15 cellular contexts compared by ENCODE assay signal in the genomic region with DNA sequence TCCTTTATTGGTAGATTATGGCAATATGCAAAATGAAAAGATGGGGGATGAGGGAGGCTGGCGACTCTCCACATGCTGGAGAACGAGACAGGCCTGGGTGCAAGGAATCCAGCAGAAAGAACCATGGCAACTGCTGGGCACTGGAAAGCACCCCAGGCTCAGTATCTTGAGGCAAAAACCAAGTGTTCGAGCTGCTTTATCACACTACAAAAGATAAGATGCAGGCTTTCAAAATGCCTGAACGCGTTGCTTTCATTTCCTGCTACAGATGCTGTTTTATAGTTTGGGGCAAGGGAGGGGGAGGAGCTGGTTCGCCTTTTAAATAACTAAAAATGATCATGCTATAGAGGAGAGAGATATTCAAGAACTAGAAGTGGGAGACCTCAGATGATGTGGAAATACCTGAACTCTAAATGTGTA. TPM values are rescaled to one million over a fixed set of nuclear protein-coding genes. Genes with fewer than 3 reads are reported as not detected.
DNase-seq lines count a peak whose midpoint lies in the region; ATAC-seq and TF ChIP-seq lines count a peak whose summit lies in the region.
"Had no signal": no experiment of that assay in that cellular context is flagged by ENCODE, and none has a peak within 500 bp of the region (broad histone marks: within the 10 kb centered on the region; RNA-seq: fewer than 3 reads in every experiment).

No MANE protein-coding gene starts in this region.

- intact Hi-C loops in activated naive CD4-positive, alpha-beta T cell treated with anti-CD3 and anti-CD28 coated beads for 36 hours (cut with micrococcal nuclease), result loop anchor here (1.0 kb wide), 1 partner anchor 21 kb away; no protein-coding TSS in a partner anchor
- intact Hi-C loops in dorsolateral prefrontal cortex (cut with DNase I), result no loop called here

- H3K36me3 Mint-ChIP-seq in activated naive CD4-positive, alpha-beta T cell treated with anti-CD3 and anti-CD28 coated beads for 36 hours (ENCODE audit: low read depth), result peaks cover 30% of the 10 kb centered on the region
- peaks cover 12% of the 10 kb centered on the region for H3K36me3 Mint-ChIP-seq in chondrocyte (ENCODE audit: low read depth)

- peak; percentile 51 for ATAC-seq in stimulated activated naive CD8-positive, alpha-beta T cell treated with anti-CD3 and anti-CD28 coated beads, Interleukin-15, amount 100 ng/mL, for 72 hours

- H3K79me2 ChIP-seq in SU-DHL-6 (ENCODE audit: insufficient read depth, low read length), result peaks cover 61% of the 10 kb centered on the region

- H3K27me3 Mint-ChIP-seq in activated naive CD4-positive, alpha-beta T cell treated with anti-CD3 and anti-CD28 coated beads for 36 hours (ENCODE audit: low read depth), result no peaks in the 10 kb centered on the region
- H3K27me3 Mint-ChIP-seq in stimulated activated naive CD8-positive, alpha-beta T cell treated with anti-CD3 and anti-CD28 coated beads, Interleukin-15, amount 100 ng/mL, for 72 hours, result no peaks in the 10 kb centered on the region
- no peaks in the 10 kb centered on the region for H3K27me3 Mint-ChIP-seq in chondrocyte (ENCODE audit: low read depth)
- H3K27me3 Mint-ChIP-seq: dendritic cell treated with granulocyte-macrophage colony-stimulating factor and Interleukin-4, amounts not matched to agents 40 ng/mL and 50 ng/mL, for 4 days had no signal

- no peaks in the 10 kb centered on the region for H4K20me1 ChIP-seq in SU-DHL-6 (ENCODE audit: low read depth, low read length)

- H2AFZ ChIP-seq in SU-DHL-6 (ENCODE audit: low read depth, low read length, severe bottlenecking), result no peak overlapping the region
- H2AFZ ChIP-seq: GM23248 had no signal

- H3K9me2 ChIP-seq in SU-DHL-6 (replicated peaks; ENCODE audit: insufficient read depth, low read length), result no peaks in the 10 kb centered on the region

- peaks cover 77% of the 10 kb centered on the region for H3K4me1 Mint-ChIP-seq in activated naive CD4-positive, alpha-beta T cell treated with anti-CD3 and anti-CD28 coated beads for 36 hours (ENCODE audit: low read depth)
- peaks cover 93% of the 10 kb centered on the region for H3K4me1 Mint-ChIP-seq in stimulated activated naive CD8-positive, alpha-beta T cell treated with anti-CD3 and anti-CD28 coated beads, Interleukin-15, amount 100 ng/mL, for 72 hours
- peaks cover 40% of the 10 kb centered on the region for H3K4me1 Mint-ChIP-seq in chondrocyte (ENCODE audit: low read depth)

- peak overlapping the region; percentile 60 for H3K9ac ChIP-seq in SU-DHL-6 (ENCODE audit: low read length)
- H3K9ac ChIP-seq: GM23248 had no signal

- peak overlapping the region; percentile 68 for H3K4me3 Mint-ChIP-seq in activated naive CD4-positive, alpha-beta T cell treated with anti-CD3 and anti-CD28 coated beads for 36 hours
- H3K4me3 Mint-ChIP-seq in stimulated activated naive CD8-positive, alpha-beta T cell treated with anti-CD3 and anti-CD28 coated beads, Interleukin-15, amount 100 ng/mL, for 72 hours, result peak overlapping the region; percentile 72 to 76
- H3K4me3 Mint-ChIP-seq in chondrocyte (ENCODE audit: unreplicated experiment), result no peak overlapping the region
- H3K4me3 Mint-ChIP-seq: dendritic cell treated with granulocyte-macrophage colony-stimulating factor and Interleukin-4, amounts not matched to agents 40 ng/mL and 50 ng/mL, for 4 days had no signal

- no peaks in the 10 kb centered on the region for H3K9me3 ChIP-seq in SU-DHL-6 (ENCODE audit: insufficient read depth, low read length)
- H3K9me3 ChIP-seq: thoracic aorta had no signal

- H3K27ac ChIP-seq in SU-DHL-6 (ENCODE audit: low read depth, low read length) (peak overlapping the region; percentile 97), dorsolateral prefrontal cortex (peak overlapping the region in 52 of 59 donors; percentile 18 to 81 (median 61))
- H3K27ac ChIP-seq: GM23248, thoracic aorta had no signal

- CTCF ChIA-PET in activated naive CD4-positive, alpha-beta T cell treated with anti-CD3 and anti-CD28 coated beads for 36 hours (lab: Charles Lee), result interaction anchor here (1.0 to 5.9 kb wide), 5 partner anchors 11 to 68 kb away, joined by 3 to 30 read pairs (median 5); no protein-coding TSS in a partner anchor

- no peaks in the 10 kb centered on the region for H3K27me3 ChIP-seq in SU-DHL-6 (ENCODE audit: low read length)
- H3K27me3 ChIP-seq in dorsolateral prefrontal cortex, result no peaks in the 10 kb centered on the region

- H3K27ac Mint-ChIP-seq in activated naive CD4-positive, alpha-beta T cell treated with anti-CD3 and anti-CD28 coated beads for 36 hours, result peak overlapping the region; percentile 79
- peak overlapping the region; percentile 92 to 94 for H3K27ac Mint-ChIP-seq in stimulated activated naive CD8-positive, alpha-beta T cell treated with anti-CD3 and anti-CD28 coated beads, Interleukin-15, amount 100 ng/mL, for 72 hours
- no peak overlapping the region for H3K27ac Mint-ChIP-seq in chondrocyte (ENCODE audit: unreplicated experiment)
- H3K27ac Mint-ChIP-seq: dendritic cell treated with granulocyte-macrophage colony-stimulating factor and Interleukin-4, amounts not matched to agents 40 ng/mL and 50 ng/mL, for 4 days had no signal

- peak overlapping the region; percentile 46 for H3K4me3 ChIP-seq in SU-DHL-6 (ENCODE audit: insufficient read depth, low read length, poor library complexity, severe bottlenecking)
- peak overlapping the region in 11 of 59 donors; percentile 2 to 34 (median 12) for H3K4me3 ChIP-seq in dorsolateral prefrontal cortex
- H3K4me3 ChIP-seq: GM23248, thoracic aorta had no signal

- H3F3A ChIP-seq in SU-DHL-6 (ENCODE audit: insufficient read depth), result peaks cover 70% of the 10 kb centered on the region

- no peaks in the 10 kb centered on the region for H3K9me3 Mint-ChIP-seq in activated naive CD4-positive, alpha-beta T cell treated with anti-CD3 and anti-CD28 coated beads for 36 hours
- no peaks in the 10 kb centered on the region for H3K9me3 Mint-ChIP-seq in stimulated activated naive CD8-positive, alpha-beta T cell treated with anti-CD3 and anti-CD28 coated beads, Interleukin-15, amount 100 ng/mL, for 72 hours
- no peaks in the 10 kb centered on the region for H3K9me3 Mint-ChIP-seq in chondrocyte (ENCODE audit: low read depth)
- H3K9me3 Mint-ChIP-seq: dendritic cell treated with granulocyte-macrophage colony-stimulating factor and Interleukin-4, amounts not matched to agents 40 ng/mL and 50 ng/mL, for 4 days had no signal

- H3K36me3 ChIP-seq in SU-DHL-6 (ENCODE audit: low read length), result no peaks in the 10 kb centered on the region
- H3K36me3 ChIP-seq: thoracic aorta had no signal

- peak overlapping the region; percentile 98 for H3K4me2 ChIP-seq in SU-DHL-6 (ENCODE audit: low read depth, low read length, poor library complexity, severe bottlenecking)

- TF ChIP-seq CTCF in SU-DHL-6 (IDR thresholded peaks at IDR 0.05; ENCODE audit: insufficient read depth, low read length, poor library complexity, severe bottlenecking), result no peak
- no peak for TF ChIP-seq CTCF in dorsolateral prefrontal cortex (IDR thresholded peaks at IDR 0.05 in 54 of 56, conservative IDR thresholded peaks at IDR 0.05 in 2 of 56; ENCODE audit: low read depth in 1 of 56, partially characterized antibody in 56 of 56)
- TF ChIP-seq CTCF in chondrocyte (IDR thresholded peaks at IDR 0.05), result no peak

- DNase-seq in activated naive CD4-positive, alpha-beta T cell treated with anti-CD3 and anti-CD28 coated beads for 36 hours, result peak; percentile 47
- no peak for DNase-seq in activated naive CD4-positive, alpha-beta T cell treated with Interleukin-2 at 50 U/mL for 16 hours
- DNase-seq in dorsolateral prefrontal cortex (peak in 1 of 10 donors; percentile 51), chondrocyte (ENCODE audit: low spot score) (no peak), GOT3 (lab: John Stamatoyannopoulos, UW) (no peak), cerebellar cortex (ENCODE audit: low spot score) (no peak)
- DNase-seq in stimulated activated naive CD8-positive, alpha-beta T cell treated with anti-CD3 and anti-CD28 coated beads, Interleukin-15, amount 100 ng/mL, for 72 hours, result no peak
- DNase-seq: foreskin melanocyte; GM23248; NCI-H2029; NK-92 treated with Interleukin-12 subunit alpha and Interleukin-12 subunit beta, amount 100 ng/mL, for 24 hours; T1000 had no signal

RNA-seq across cellular contexts. Expression of gene NIN, which starts 38.9 kb away (rescaled TPM):
- 10 to 100 TPM; 56.9 to 57.9 TPM for total RNA-seq in activated naive CD4-positive, alpha-beta T cell treated with anti-CD3 and anti-CD28 coated beads for 36 hours
- total RNA-seq in dorsolateral prefrontal cortex, result 100 to 1,000 TPM in 25 of 120 experiments, 10 to 100 TPM in 95; 64.4 to 125 (median 88.6) TPM
- 43.5 to 46.9 TPM (median 45.0 TPM) in 3 replicates for total RNA-seq in chondrocyte
